ENCODE assay signal across 8 cellular contexts in the genomic region with DNA sequence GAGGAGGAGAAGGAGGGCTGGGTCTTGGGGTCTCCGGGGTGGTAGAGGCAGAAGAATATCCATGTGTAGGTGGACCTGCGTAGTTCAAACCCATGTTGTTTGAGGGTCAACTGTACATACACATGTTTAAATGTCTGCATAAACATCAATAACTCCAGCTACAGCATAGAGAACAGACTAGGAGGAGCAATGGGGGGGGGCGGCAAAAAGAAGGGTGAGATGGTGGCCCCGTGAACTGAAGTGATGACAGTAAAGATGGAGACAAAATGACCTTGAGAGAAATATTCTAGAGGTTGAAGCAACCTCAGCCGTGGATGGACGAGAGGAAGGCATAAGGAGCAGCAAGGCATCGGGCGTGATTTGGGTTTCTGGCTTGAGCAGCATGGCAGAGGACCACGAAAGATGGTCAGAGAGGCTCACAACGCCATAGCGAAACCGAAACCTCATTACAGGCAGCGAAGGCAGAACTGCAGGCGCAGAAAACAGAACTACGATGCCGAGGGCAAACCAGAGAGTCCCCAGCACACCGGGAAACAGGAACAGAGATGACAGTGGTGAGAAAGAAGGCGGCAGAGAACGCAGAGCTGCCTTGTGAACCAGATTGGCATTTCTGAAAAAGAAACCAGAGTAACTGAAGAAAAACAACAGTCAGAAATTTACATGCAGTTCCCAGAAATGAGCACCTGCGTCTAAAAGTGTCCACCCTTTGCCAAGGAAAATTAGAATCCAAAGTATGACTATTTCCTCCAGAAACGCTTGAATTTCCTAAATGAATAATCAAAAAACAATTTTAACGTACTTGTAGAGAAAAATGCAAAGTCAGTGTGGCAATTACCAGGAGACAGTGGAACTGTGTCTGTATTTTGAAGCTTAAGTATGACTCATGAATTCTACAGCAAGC. TPM values are rescaled to one million over a fixed set of nuclear protein-coding genes. Genes with fewer than 3 reads are reported as not detected.
DNase-seq lines count a peak whose midpoint lies in the region; ATAC-seq, FAIRE-seq and TF ChIP-seq lines count a peak whose summit lies in the region.

No MANE protein-coding gene starts in this region.

- H3K9me3 Mint-ChIP-seq in activated CD8-positive, alpha-beta T cell treated with anti-CD3 and anti-CD28 coated beads for 36 hours = no peaks in the 10 kb centered on the region

- H3K79me2 ChIP-seq in endothelial cell of umbilical vein (ENCODE audit: control insufficient read depth, insufficient read depth, low read length) = no peaks in the 10 kb centered on the region

- H3K36me3 Mint-ChIP-seq in activated CD8-positive, alpha-beta T cell treated with anti-CD3 and anti-CD28 coated beads for 36 hours (ENCODE audit: low read depth) = no peaks in the 10 kb centered on the region

- dilution Hi-C loops in endothelial cell of umbilical vein (cut with MboI; ENCODE audit: extremely low pct_ligation_motif_present, low sequenced_read_pairs) = no loop called here

- ATAC-seq in HG02852 (IDR thresholded peaks at IDR 0.05; ENCODE audit: unreplicated experiment) = peak; percentile 78
- peak; percentile 86 for ATAC-seq in activated CD8-positive, alpha-beta T cell treated with anti-CD3 and anti-CD28 coated beads for 36 hours

- H3K9me1 ChIP-seq in endothelial cell of umbilical vein (replicated peaks; ENCODE audit: control insufficient read depth, extremely low read depth, insufficient read depth, low read length) = no peaks in the 10 kb centered on the region

- intact Hi-C loops in activated CD8-positive, alpha-beta T cell treated with anti-CD3 and anti-CD28 coated beads for 36 hours (cut with micrococcal nuclease) = loop anchor here (2.0 to 10.0 kb wide), 4 partner anchors 21 to 209 kb away; no protein-coding TSS in a partner anchor
- intact Hi-C loops in endothelial cell of umbilical vein (cut with micrococcal nuclease) = loop anchor here (1.0 to 5.0 kb wide), 4 partner anchors 42 to 739 kb away; no protein-coding TSS in a partner anchor
- intact Hi-C loops in prostate gland (cut with DNase I) = loop anchor here (5.0 kb wide), 1 partner anchor 209 kb away; no protein-coding TSS in a partner anchor

- H2AFZ ChIP-seq in endothelial cell of umbilical vein (ENCODE audit: low read depth, low read length) = peak overlapping the region; percentile 88

- TF ChIP-seq POLR2A in endothelial cell of umbilical vein (IDR thresholded peaks at IDR 0.05; ENCODE audit: low read depth, low read length) (no peak), prostate gland (IDR thresholded peaks at IDR 0.05) (no peak)

- no peaks in the 10 kb centered on the region for H3K36me3 ChIP-seq in endothelial cell of umbilical vein (ENCODE audit: control insufficient read depth in 2 of 2, extremely low read depth in 1 of 2, insufficient read depth in 2 of 2, low read length in 2 of 2)
- H3K36me3 ChIP-seq in prostate gland = no peaks in the 10 kb centered on the region

- DNase-seq in GM18507 (ENCODE audit: extremely low spot score, insufficient read length, low read depth) = peak; percentile 63
- peak; percentile 58 for DNase-seq in NCI-H460 (ENCODE audit: extremely low read depth, low read depth)
- peak; percentile 90 for DNase-seq in activated CD8-positive, alpha-beta T cell treated with anti-CD3 and anti-CD28 coated beads for 36 hours
- peak; percentile 84 for DNase-seq in endothelial cell of umbilical vein (ENCODE audit: low read depth, low spot score)
- peak; percentile 85 for DNase-seq in non-pigmented ciliary epithelial cell (ENCODE audit: low read depth)
- DNase-seq in prostate gland (ENCODE audit: low spot score) = no peak
- DNase-seq in iPS-NIHi11 (ENCODE audit: low spot score) = no peak

- CTCF ChIA-PET in activated CD8-positive, alpha-beta T cell treated with anti-CD3 and anti-CD28 coated beads for 36 hours (lab: Charles Lee) = interaction anchor here (0.8 to 5.2 kb wide), 20 partner anchors 13 to 377 kb away, joined by 3 to 39 read pairs (median 4); no protein-coding TSS in a partner anchor
- CTCF ChIA-PET in endothelial cell of umbilical vein (lab: Charles Lee) = interaction anchor here (1.0 to 1.4 kb wide), 4 partner anchors 8 to 381 kb away, joined by 3 to 5 read pairs (median 4); a partner anchor contains a TSS

- H3K27me3 ChIP-seq in endothelial cell of umbilical vein (ENCODE audit: control insufficient read depth in 2 of 2, insufficient read depth in 2 of 2, low read length in 2 of 2) (no peaks in the 10 kb centered on the region), prostate gland (replicated peaks; ENCODE audit: insufficient read depth) (no peaks in the 10 kb centered on the region)

- H3K4me2 ChIP-seq in endothelial cell of umbilical vein (ENCODE audit: insufficient read depth, low read length) = peak overlapping the region; percentile 82

- no peaks in the 10 kb centered on the region for H4K20me1 ChIP-seq in endothelial cell of umbilical vein (replicated peaks; ENCODE audit: control insufficient read depth, extremely low read depth, insufficient read depth, low read length)

- H3K27me3 Mint-ChIP-seq in activated CD8-positive, alpha-beta T cell treated with anti-CD3 and anti-CD28 coated beads for 36 hours = no peaks in the 10 kb centered on the region

- H3K4me1 Mint-ChIP-seq in activated CD8-positive, alpha-beta T cell treated with anti-CD3 and anti-CD28 coated beads for 36 hours (ENCODE audit: low read depth) = peaks cover 66% of the 10 kb centered on the region

- peak overlapping the region; percentile 79 for H3K4me3 Mint-ChIP-seq in activated CD8-positive, alpha-beta T cell treated with anti-CD3 and anti-CD28 coated beads for 36 hours

- H3K4me1 ChIP-seq in endothelial cell of umbilical vein (ENCODE audit: control insufficient read depth, extremely low read depth, insufficient read depth, low read length) (peaks cover 23% of the 10 kb centered on the region), prostate gland (replicated peaks) (no peaks in the 10 kb centered on the region)

- FAIRE-seq in GM18507 (lab: Jason Lieb, UNC) = peak; percentile 99
- peak; percentile 98 for FAIRE-seq in endothelial cell of umbilical vein (lab: Jason Lieb, UNC)

- H3K27ac ChIP-seq in endothelial cell of umbilical vein (ENCODE audit: insufficient read depth, low read depth, low read length) = peak overlapping the region; percentile 64
- no peak overlapping the region for H3K27ac ChIP-seq in prostate gland

- no peaks in the 10 kb centered on the region for H3K9me3 ChIP-seq in endothelial cell of umbilical vein (replicated peaks; ENCODE audit: control insufficient read depth, insufficient read depth, low read length)
- H3K9me3 ChIP-seq in prostate gland = no peaks in the 10 kb centered on the region

- 81% methylated on average over 22 of the region's 22 CpGs for WGBS in prostate gland

- TSS peak; percentile 22 for BruUV-seq in endothelial cell of umbilical vein (replicated peaks; lab: Mats Ljungman, UMichigan)

- H3K9ac ChIP-seq in endothelial cell of umbilical vein (replicated peaks; ENCODE audit: extremely low read depth, insufficient read depth, low read length) = peak overlapping the region; percentile 62

- no peak for TF ChIP-seq CTCF in activated CD8-positive, alpha-beta T cell treated with anti-CD3 and anti-CD28 coated beads for 36 hours (IDR thresholded peaks at IDR 0.05)
- TF ChIP-seq CTCF in endothelial cell of umbilical vein (IDR thresholded peaks at IDR 0.05; ENCODE audit: extremely low read depth in 1 of 2, insufficient read depth in 1 of 2, low read depth in 1 of 2, low read length in 2 of 2) (no peak), prostate gland (IDR thresholded peaks at IDR 0.05) (no peak)

- peak overlapping the region in 2 of 3 experiments; percentile 13 to 22 for H3K4me3 ChIP-seq in endothelial cell of umbilical vein (replicated peaks in 1 of 3; ENCODE audit: insufficient read depth in 1 of 3, low read depth in 1 of 3, low read length in 3 of 3)
- H3K4me3 ChIP-seq in prostate gland = no peak overlapping the region

- peak overlapping the region; percentile 95 for H3K27ac Mint-ChIP-seq in activated CD8-positive, alpha-beta T cell treated with anti-CD3 and anti-CD28 coated beads for 36 hours

- POLR2A ChIA-PET in activated CD8-positive, alpha-beta T cell treated with anti-CD3 and anti-CD28 coated beads for 36 hours (lab: Charles Lee) = interaction anchor here (0.7 to 5.1 kb wide), 11 partner anchors 13 to 558 kb away, joined by 3 to 48 read pairs (median 4); a partner anchor contains a TSS
- POLR2A ChIA-PET in endothelial cell of umbilical vein (lab: Charles Lee) = interaction anchor here (0.5 to 0.9 kb wide), 3 partner anchors 144 to 270 kb away, joined by 3 read pairs; a partner anchor contains a TSS

TF ChIP-seq in endothelial cell of umbilical vein, 7 proteins besides CTCF, POLR2A, EP300 and RAD21:
- TF ChIP-seq MYC (IDR thresholded peaks at IDR 0.05; ENCODE audit: low read depth, low read length) = no peak
- TF ChIP-seq, protein P1, sequence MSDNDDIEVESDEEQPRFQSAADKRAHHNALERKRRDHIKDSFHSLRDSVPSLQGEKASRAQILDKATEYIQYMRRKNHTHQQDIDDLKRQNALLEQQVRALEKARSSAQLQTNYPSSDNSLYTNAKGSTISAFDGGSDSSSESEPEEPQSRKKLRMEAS (IDR thresholded peaks at IDR 0.05; ENCODE audit: insufficient read depth, insufficient read length) = no peak
- no peak for TF ChIP-seq POLR2AphosphoS5 (IDR thresholded peaks at IDR 0.05; ENCODE audit: insufficient read depth, low read depth, low read length)
- peak; percentile 76 for TF ChIP-seq JUN (IDR thresholded peaks at IDR 0.05; ENCODE audit: borderline replicate concordance, insufficient read depth, insufficient read length, low read depth)
- TF ChIP-seq FOS (IDR thresholded peaks at IDR 0.05; ENCODE audit: borderline replicate concordance, insufficient read depth, low read length) = peak; percentile 71
TF ChIP-seq in endothelial cell of umbilical vein: peak in this region for 2.

RNA-seq across cellular contexts. Expression of a gene that starts 50.2 kb away (rescaled TPM):
- total RNA-seq in NCI-H460 (2014; rRNA removed; shearing (Covaris generic)) = not detected in 2 replicates
- polyA plus RNA-seq in NCI-H460 (2014; cell fraction: nucleus; rRNA removed) = not detected in 2 replicates
- total RNA-seq in activated CD8-positive, alpha-beta T cell treated with anti-CD3 and anti-CD28 coated beads for 36 hours = under 1 TPM; 0.27 to 0.40 TPM
- not detected in 2 replicates for total RNA-seq in endothelial cell of umbilical vein
- polyA plus RNA-seq in endothelial cell of umbilical vein = not detected in 2 replicates
- polyA plus RNA-seq in endothelial cell of umbilical vein (2011; cell fraction: cytosol; rRNA removed) = not detected in 2 replicates
- polyA plus RNA-seq in endothelial cell of umbilical vein (2011; cell fraction: nucleus; rRNA removed) = not detected in 2 replicates
- not detected in 2 replicates for polyA plus RNA-seq in endothelial cell of umbilical vein (2012)
- polyA minus RNA-seq in endothelial cell of umbilical vein = not detected in 2 replicates
- not detected for polyA minus RNA-seq in endothelial cell of umbilical vein (2011; cell fraction: cytosol; rRNA and poly(A)+ RNA removed)
- not detected in 2 replicates for polyA minus RNA-seq in endothelial cell of umbilical vein (2011; cell fraction: nucleus; rRNA and poly(A)+ RNA removed)
- total RNA-seq in prostate gland = 1 to 10 TPM in 1 of 2 donors, under 1 TPM in 1; 0.68 to 5.9 TPM

Comparison
In these comparisons a context has a peak if more than half of its experiments do, and no peak if none do; other contexts are left out.
1. DNase-seq: peak in GM18507 (single experiment), NCI-H460 (single experiment), activated CD8-positive, alpha-beta T cell treated with anti-CD3 and anti-CD28 coated beads for 36 hours (single experiment), endothelial cell of umbilical vein (single experiment) and non-pigmented ciliary epithelial cell (single experiment); none in prostate gland (single experiment) and iPS-NIHi11 (single experiment).
2. H3K4me3 ChIP-seq: peak in endothelial cell of umbilical vein (2 of 3); none in prostate gland (0 of 2).